8 cellular contexts compared by ENCODE assay signal in genomic region chr11:32420937-32421532, GRCh38. TPM values are rescaled to one million over a fixed set of nuclear protein-coding genes. Genes with fewer than 3 reads are reported as not detected.
DNase-seq lines count a peak whose midpoint lies in the region; ATAC-seq, FAIRE-seq and TF ChIP-seq lines count a peak whose summit lies in the region.

No MANE protein-coding gene starts in this region.

- H3K79me2 ChIP-seq in GM23338 (replicated peaks; ENCODE audit: insufficient read depth) (no peaks in the 10 kb centered on the region), astrocyte (ENCODE audit: insufficient read depth, low read length) (no peaks in the 10 kb centered on the region)

- no peak for TF ChIP-seq CTCF in GM23338 (conservative IDR thresholded peaks at IDR 0.05; ENCODE audit: low read depth in 2 of 2)
- no peak for TF ChIP-seq CTCF in astrocyte (IDR thresholded peaks at IDR 0.05; ENCODE audit: insufficient read depth, low read depth, low read length)
- no peak for TF ChIP-seq CTCF in osteocyte (IDR thresholded peaks at IDR 0.05)
- no peak for TF ChIP-seq CTCF in WTC11 (IDR thresholded peaks at IDR 0.05)

- POLR2A ChIA-PET in WTC11 (lab: Charles Lee): interaction anchor here (0.5 kb wide), 1 partner anchor 19 kb away, joined by 3 read pairs; no protein-coding TSS in a partner anchor

- no peak overlapping the region for H3K27ac Mint-ChIP-seq in GM23338
- peak overlapping the region; percentile 70 for H3K27ac Mint-ChIP-seq in astrocyte (ENCODE audit: unreplicated experiment)
- H3K27ac Mint-ChIP-seq in osteocyte (ENCODE audit: unreplicated experiment): no peak overlapping the region
- no peak overlapping the region for H3K27ac Mint-ChIP-seq in WTC11

- peaks cover 3% of the 10 kb centered on the region for H3K9me3 ChIP-seq in astrocyte (ENCODE audit: insufficient read depth, low read depth, low read length)

- no peaks in the 10 kb centered on the region for H3K36me3 Mint-ChIP-seq in GM23338 (ENCODE audit: low read depth)
- H3K36me3 Mint-ChIP-seq in astrocyte (ENCODE audit: low read depth, unreplicated experiment): no peaks in the 10 kb centered on the region
- H3K36me3 Mint-ChIP-seq in osteocyte (ENCODE audit: unreplicated experiment): no peaks in the 10 kb centered on the region
- H3K36me3 Mint-ChIP-seq in WTC11: no peaks in the 10 kb centered on the region

- no peak overlapping the region for H3K9ac ChIP-seq in astrocyte (ENCODE audit: low read length)

- peaks cover 34% of the 10 kb centered on the region for H3K4me1 Mint-ChIP-seq in GM23338
- peaks cover 36% of the 10 kb centered on the region for H3K4me1 Mint-ChIP-seq in astrocyte (ENCODE audit: low read depth, unreplicated experiment)
- H3K4me1 Mint-ChIP-seq in osteocyte (ENCODE audit: unreplicated experiment): no peaks in the 10 kb centered on the region
- H3K4me1 Mint-ChIP-seq in WTC11: peaks cover 32% of the 10 kb centered on the region

- H3F3A ChIP-seq in GM23338 (replicated peaks; ENCODE audit: low read depth): no peaks in the 10 kb centered on the region

- H3K9me3 Mint-ChIP-seq in GM23338 (no peaks in the 10 kb centered on the region), astrocyte (ENCODE audit: unreplicated experiment) (no peaks in the 10 kb centered on the region), osteocyte (ENCODE audit: unreplicated experiment) (no peaks in the 10 kb centered on the region), WTC11 (no peaks in the 10 kb centered on the region)

- DNase-seq in GM23338 (ENCODE audit: low spot score) (no peak), LHCN-M2 (ENCODE audit: low read depth) (peak; percentile 52), astrocyte (ENCODE audit: low read depth) (no peak), osteocyte (ENCODE audit: extremely low spot score, unreplicated experiment) (no peak), amniotic stem cell (lab: John Stamatoyannopoulos, UW) (no peak), WTC11 (ENCODE audit: low spot score) (no peak), caudate nucleus (lab: John Stamatoyannopoulos, UW) (no peak)

- ATAC-seq in GM18858 (IDR thresholded peaks at IDR 0.05; ENCODE audit: unreplicated experiment) (peak; percentile 72), GM23338 (no peak), WTC11 (no peak)

- peak overlapping the region; percentile 38; the same call in 1 of the 2 replicates for H2AFZ ChIP-seq in GM23338
- H2AFZ ChIP-seq in astrocyte (ENCODE audit: low read depth, low read length): no peak overlapping the region

- H3K4me1 ChIP-seq in GM23338 (ENCODE audit: insufficient read depth): peaks cover 38% of the 10 kb centered on the region
- H3K4me1 ChIP-seq in astrocyte (ENCODE audit: insufficient read depth, low read length): no peaks in the 10 kb centered on the region

- H3K27ac ChIP-seq in GM23338 (ENCODE audit: low read depth) (no peak overlapping the region), astrocyte (ENCODE audit: low read depth, low read length) (no peak overlapping the region), caudate nucleus (ENCODE audit: low read depth, low read length) (no peak overlapping the region)

- H3K4me3 ChIP-seq in GM23338: no peak overlapping the region
- no peak overlapping the region for H3K4me3 ChIP-seq in astrocyte (ENCODE audit: insufficient read depth, low read depth, low read length)

- no peaks in the 10 kb centered on the region for H4K20me1 ChIP-seq in GM23338 (replicated peaks; ENCODE audit: insufficient read depth)
- H4K20me1 ChIP-seq in astrocyte (ENCODE audit: insufficient read depth, low read length): no peaks in the 10 kb centered on the region

- CTCF ChIA-PET in WTC11 (lab: Charles Lee): interaction anchor here (1.7 to 2.1 kb wide), 2 partner anchors 10 to 35 kb away, joined by 10 to 11 read pairs; no protein-coding TSS in a partner anchor

- H3K4me2 ChIP-seq in GM23338 (no peak overlapping the region), astrocyte (ENCODE audit: low read length) (no peak overlapping the region)

- H3K36me3 ChIP-seq in GM23338 (ENCODE audit: insufficient read depth): no peaks in the 10 kb centered on the region
- H3K36me3 ChIP-seq in astrocyte (ENCODE audit: insufficient read depth, low read length): no peaks in the 10 kb centered on the region

- H3K27me3 Mint-ChIP-seq in GM23338 (ENCODE audit: insufficient read depth, low read depth, poor library complexity) (peaks cover 24% of the 10 kb centered on the region), astrocyte (ENCODE audit: low read depth, unreplicated experiment) (peaks cover 33% of the 10 kb centered on the region), osteocyte (ENCODE audit: unreplicated experiment) (peaks cover 53% of the 10 kb centered on the region), WTC11 (ENCODE audit: low read depth) (peaks cover 45% of the 10 kb centered on the region)

- peaks cover 42% of the 10 kb centered on the region for H3K27me3 ChIP-seq in GM23338 (ENCODE audit: insufficient read depth)
- H3K27me3 ChIP-seq in astrocyte (ENCODE audit: insufficient read depth, low read length): peaks cover 34% of the 10 kb centered on the region

- no peak for FAIRE-seq in astrocyte (lab: Jason Lieb, UNC)

- H3K9me2 ChIP-seq in GM23338 (ENCODE audit: insufficient read depth): 0 out of 2 replicates have a peak, but pooled peaks cover 3% of the 10 kb centered on the region

- H3K4me3 Mint-ChIP-seq in GM23338: no peak overlapping the region
- peak overlapping the region; percentile 17 for H3K4me3 Mint-ChIP-seq in astrocyte (ENCODE audit: unreplicated experiment)
- no peak overlapping the region for H3K4me3 Mint-ChIP-seq in osteocyte (ENCODE audit: unreplicated experiment)
- H3K4me3 Mint-ChIP-seq in WTC11: no peak overlapping the region

TF ChIP-seq in GM23338, 12 proteins besides CTCF, POLR2A, EP300 and RAD21 (continues in another document):
- TF ChIP-seq POLR2AphosphoS5 (IDR thresholded peaks at IDR 0.05; ENCODE audit: low read depth) (no peak), JUNB (IDR thresholded peaks at IDR 0.05; ENCODE audit: unreplicated experiment) (no peak), EZH2 (IDR thresholded peaks at IDR 0.05; ENCODE audit: low read depth, unreplicated experiment) (no peak), ZNF114 (CRISPR knock-in tag; IDR thresholded peaks at IDR 0.05) (no peak)
- TF ChIP-seq, protein P1, sequence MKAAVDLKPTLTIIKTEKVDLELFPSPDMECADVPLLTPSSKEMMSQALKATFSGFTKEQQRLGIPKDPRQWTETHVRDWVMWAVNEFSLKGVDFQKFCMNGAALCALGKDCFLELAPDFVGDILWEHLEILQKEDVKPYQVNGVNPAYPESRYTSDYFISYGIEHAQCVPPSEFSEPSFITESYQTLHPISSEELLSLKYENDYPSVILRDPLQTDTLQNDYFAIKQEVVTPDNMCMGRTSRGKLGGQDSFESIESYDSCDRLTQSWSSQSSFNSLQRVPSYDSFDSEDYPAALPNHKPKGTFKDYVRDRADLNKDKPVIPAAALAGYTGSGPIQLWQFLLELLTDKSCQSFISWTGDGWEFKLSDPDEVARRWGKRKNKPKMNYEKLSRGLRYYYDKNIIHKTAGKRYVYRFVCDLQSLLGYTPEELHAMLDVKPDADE (IDR thresholded peaks at IDR 0.05): no peak

TF ChIP-seq in WTC11, 78 proteins besides CTCF, POLR2A, EP300 and RAD21 (continues in another document):
- TF ChIP-seq, protein P2, sequence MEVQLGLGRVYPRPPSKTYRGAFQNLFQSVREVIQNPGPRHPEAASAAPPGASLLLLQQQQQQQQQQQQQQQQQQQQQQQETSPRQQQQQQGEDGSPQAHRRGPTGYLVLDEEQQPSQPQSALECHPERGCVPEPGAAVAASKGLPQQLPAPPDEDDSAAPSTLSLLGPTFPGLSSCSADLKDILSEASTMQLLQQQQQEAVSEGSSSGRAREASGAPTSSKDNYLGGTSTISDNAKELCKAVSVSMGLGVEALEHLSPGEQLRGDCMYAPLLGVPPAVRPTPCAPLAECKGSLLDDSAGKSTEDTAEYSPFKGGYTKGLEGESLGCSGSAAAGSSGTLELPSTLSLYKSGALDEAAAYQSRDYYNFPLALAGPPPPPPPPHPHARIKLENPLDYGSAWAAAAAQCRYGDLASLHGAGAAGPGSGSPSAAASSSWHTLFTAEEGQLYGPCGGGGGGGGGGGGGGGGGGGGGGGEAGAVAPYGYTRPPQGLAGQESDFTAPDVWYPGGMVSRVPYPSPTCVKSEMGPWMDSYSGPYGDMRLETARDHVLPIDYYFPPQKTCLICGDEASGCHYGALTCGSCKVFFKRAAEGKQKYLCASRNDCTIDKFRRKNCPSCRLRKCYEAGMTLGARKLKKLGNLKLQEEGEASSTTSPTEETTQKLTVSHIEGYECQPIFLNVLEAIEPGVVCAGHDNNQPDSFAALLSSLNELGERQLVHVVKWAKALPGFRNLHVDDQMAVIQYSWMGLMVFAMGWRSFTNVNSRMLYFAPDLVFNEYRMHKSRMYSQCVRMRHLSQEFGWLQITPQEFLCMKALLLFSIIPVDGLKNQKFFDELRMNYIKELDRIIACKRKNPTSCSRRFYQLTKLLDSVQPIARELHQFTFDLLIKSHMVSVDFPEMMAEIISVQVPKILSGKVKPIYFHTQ (CRISPR knock-in tag; IDR thresholded peaks at IDR 0.05): no peak
- TF ChIP-seq, protein P3, sequence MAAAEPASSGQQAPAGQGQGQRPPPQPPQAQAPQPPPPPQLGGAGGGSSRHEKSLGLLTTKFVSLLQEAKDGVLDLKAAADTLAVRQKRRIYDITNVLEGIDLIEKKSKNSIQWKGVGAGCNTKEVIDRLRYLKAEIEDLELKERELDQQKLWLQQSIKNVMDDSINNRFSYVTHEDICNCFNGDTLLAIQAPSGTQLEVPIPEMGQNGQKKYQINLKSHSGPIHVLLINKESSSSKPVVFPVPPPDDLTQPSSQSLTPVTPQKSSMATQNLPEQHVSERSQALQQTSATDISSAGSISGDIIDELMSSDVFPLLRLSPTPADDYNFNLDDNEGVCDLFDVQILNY (CRISPR knock-in tag; IDR thresholded peaks at IDR 0.05): no peak
- TF ChIP-seq, protein P4, sequence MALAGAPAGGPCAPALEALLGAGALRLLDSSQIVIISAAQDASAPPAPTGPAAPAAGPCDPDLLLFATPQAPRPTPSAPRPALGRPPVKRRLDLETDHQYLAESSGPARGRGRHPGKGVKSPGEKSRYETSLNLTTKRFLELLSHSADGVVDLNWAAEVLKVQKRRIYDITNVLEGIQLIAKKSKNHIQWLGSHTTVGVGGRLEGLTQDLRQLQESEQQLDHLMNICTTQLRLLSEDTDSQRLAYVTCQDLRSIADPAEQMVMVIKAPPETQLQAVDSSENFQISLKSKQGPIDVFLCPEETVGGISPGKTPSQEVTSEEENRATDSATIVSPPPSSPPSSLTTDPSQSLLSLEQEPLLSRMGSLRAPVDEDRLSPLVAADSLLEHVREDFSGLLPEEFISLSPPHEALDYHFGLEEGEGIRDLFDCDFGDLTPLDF (CRISPR knock-in tag; IDR thresholded peaks at IDR 0.05): no peak

RNA-seq across cellular contexts. Expression of gene WT1, which starts 14.3 kb away (rescaled TPM):
- 0.16 and 0.21 TPM in 2 replicates for total RNA-seq in GM23338 (2014; rRNA removed; shearing (Covaris generic))
- not detected in 2 replicates for polyA plus RNA-seq in GM23338 (2016; fragmentation: Nextera tagmentation; extraction: Ambion mirVana)
- total RNA-seq in LHCN-M2 (2014; rRNA removed) (0.75 and 0.96 TPM in 2 replicates), astrocyte (0.45 and 1.4 TPM in 2 replicates), osteocyte (not detected in 2 replicates), WTC11 (2021) (0.09 to 0.16 TPM in 2 of 3 replicates, not detected in the other)
- polyA plus RNA-seq in LHCN-M2 (2012): 0.68 TPM
